Comparison of ENCODE assay signal across 20 cellular contexts in genomic region chr1:70779571-70779970, GRCh38.
DNase-seq lines count a peak whose midpoint lies in the region; ATAC-seq and TF ChIP-seq lines count a peak whose summit lies in the region.
"Had no signal": no experiment of that assay in that cellular context is flagged by ENCODE, and none has a peak within 500 bp of the region (broad histone marks: within the 10 kb centered on the region; RNA-seq: fewer than 3 reads in every experiment).

No MANE protein-coding gene starts in this region.

- no peaks in the 10 kb centered on the region for H3K9me3 Mint-ChIP-seq in activated T-cell treated with anti-CD3 and anti-CD28 coated beads, Interleukin-2, amount 50 U/mL, for 4 hours
- H3K9me3 Mint-ChIP-seq: activated T-helper 1 cell treated with anti-CD3 and anti-CD28 coated beads, Interleukin-12 subunit alpha, Interleukin-12 subunit beta, Interleukin-2, Interleukin-4 antibody, amounts not matched to agents 30 ng/mL and 10 ng/mL and 1 ng/mL, durations not matched to agents 14 hours and 24 hours and 36 hours; memory B cell had no signal

- no peak overlapping the region for H3K4me3 ChIP-seq in AG09309 (ENCODE audit: control insufficient read depth, low read depth, low read length)
- H3K4me3 ChIP-seq: skin epidermis had no signal

- no peak overlapping the region for H3K4me3 Mint-ChIP-seq in activated T-cell treated with anti-CD3 and anti-CD28 coated beads, Interleukin-2, amount 50 U/mL, for 4 hours
- H3K4me3 Mint-ChIP-seq: activated T-helper 1 cell treated with anti-CD3 and anti-CD28 coated beads, Interleukin-12 subunit alpha, Interleukin-12 subunit beta, Interleukin-2, Interleukin-4 antibody, amounts not matched to agents 30 ng/mL and 10 ng/mL and 1 ng/mL, durations not matched to agents 14 hours and 24 hours and 36 hours; memory B cell; stimulated activated naive B cell treated with anti-CD40 and anti-IgM and Interleukin-4, amounts not matched to agents 10 μg/mL and 1 μg/mL and 100 μg/mL, for 72 hours; T-cell had no signal

- no peaks in the 10 kb centered on the region for H3K36me3 Mint-ChIP-seq in activated T-cell treated with anti-CD3 and anti-CD28 coated beads, Interleukin-2, amount 50 U/mL, for 4 hours (ENCODE audit: insufficient read depth)
- H3K36me3 Mint-ChIP-seq: memory B cell; stimulated activated naive B cell treated with anti-CD40 and anti-IgM and Interleukin-4, amounts not matched to agents 10 μg/mL and 1 μg/mL and 100 μg/mL, for 72 hours; T-cell had no signal

- H3K27me3 Mint-ChIP-seq in activated T-cell treated with anti-CD3 and anti-CD28 coated beads, Interleukin-2, amount 50 U/mL, for 4 hours (ENCODE audit: low read depth) = no peaks in the 10 kb centered on the region
- H3K27me3 Mint-ChIP-seq: memory B cell; stimulated activated naive B cell treated with anti-CD40 and anti-IgM and Interleukin-4, amounts not matched to agents 10 μg/mL and 1 μg/mL and 100 μg/mL, for 72 hours; T-cell had no signal

- ATAC-seq in GM18520 (IDR thresholded peaks at IDR 0.05; ENCODE audit: unreplicated experiment) (peak; percentile 52), SK-N-SH treated with all-trans-retinoic acid at 6 μM for 48 hours (peak; percentile 55; the same call in 2 of the 3 replicates)
- ATAC-seq in activated T-cell treated with anti-CD3 and anti-CD28 coated beads, Interleukin-2, amount 50 U/mL, for 4 hours = no peak
- ATAC-seq: stimulated activated naive B cell treated with anti-CD40 and anti-IgM and Interleukin-4, amounts not matched to agents 10 μg/mL and 1 μg/mL and 100 μg/mL, for 72 hours; T-cell had no signal

- H3K4me1 Mint-ChIP-seq in activated T-cell treated with anti-CD3 and anti-CD28 coated beads, Interleukin-2, amount 50 U/mL, for 4 hours (ENCODE audit: low read depth) = no peaks in the 10 kb centered on the region
- H3K4me1 Mint-ChIP-seq: memory B cell; stimulated activated naive B cell treated with anti-CD40 and anti-IgM and Interleukin-4, amounts not matched to agents 10 μg/mL and 1 μg/mL and 100 μg/mL, for 72 hours; T-cell had no signal

- no peak for TF ChIP-seq CTCF in AG09309 (IDR thresholded peaks at IDR 0.05; ENCODE audit: control insufficient read depth, insufficient read depth, low read depth, low read length, missing control alignments)

- DNase-seq in AG09309 (ENCODE audit: low read depth) = peak; percentile 82
- peak; percentile 37 for DNase-seq in hepatic stellate cell (ENCODE audit: low spot score)
- no peak for DNase-seq in mucosa of gallbladder (ENCODE audit: low spot score)
- no peak for DNase-seq in NCI-H524 (lab: John Stamatoyannopoulos, UW)
- DNase-seq in T-helper 9 cell = no peak
- DNase-seq in activated T-cell treated with anti-CD3 and anti-CD28 coated beads, Interleukin-2, amount 50 U/mL, for 4 hours = no peak
- DNase-seq: activated CD4-positive, alpha-beta T cell treated with anti-CD3 and anti-CD28 coated beads for 4 hours; amygdala; glutamatergic neuron; NCI-H2029; NCI-H69; nucleus accumbens; RPMI8226; stimulated activated naive B cell treated with anti-CD40 and anti-IgM and Interleukin-4, amounts not matched to agents 10 μg/mL and 1 μg/mL and 100 μg/mL, for 72 hours; T-cell had no signal

TF ChIP-seq in SK-N-SH treated with all-trans-retinoic acid at 6 μM for 48 hours, 23 proteins besides CTCF, POLR2A, EP300 and RAD21:
- no peak for TF ChIP-seq ZFP3 (CRISPR knock-in tag; IDR thresholded peaks at IDR 0.05)
- TF ChIP-seq ZNF8 (CRISPR knock-in tag; IDR thresholded peaks at IDR 0.05) = no peak
- TF ChIP-seq, protein P1, sequence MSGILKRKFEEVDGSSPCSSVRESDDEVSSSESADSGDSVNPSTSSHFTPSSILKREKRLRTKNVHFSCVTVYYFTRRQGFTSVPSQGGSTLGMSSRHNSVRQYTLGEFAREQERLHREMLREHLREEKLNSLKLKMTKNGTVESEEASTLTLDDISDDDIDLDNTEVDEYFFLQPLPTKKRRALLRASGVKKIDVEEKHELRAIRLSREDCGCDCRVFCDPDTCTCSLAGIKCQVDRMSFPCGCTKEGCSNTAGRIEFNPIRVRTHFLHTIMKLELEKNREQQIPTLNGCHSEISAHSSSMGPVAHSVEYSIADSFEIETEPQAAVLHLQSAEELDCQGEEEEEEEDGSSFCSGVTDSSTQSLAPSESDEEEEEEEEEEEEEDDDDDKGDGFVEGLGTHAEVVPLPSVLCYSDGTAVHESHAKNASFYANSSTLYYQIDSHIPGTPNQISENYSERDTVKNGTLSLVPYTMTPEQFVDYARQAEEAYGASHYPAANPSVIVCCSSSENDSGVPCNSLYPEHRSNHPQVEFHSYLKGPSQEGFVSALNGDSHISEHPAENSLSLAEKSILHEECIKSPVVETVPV (CRISPR knock-in tag; IDR thresholded peaks at IDR 0.05) = no peak
- TF ChIP-seq GLIS3 (CRISPR knock-in tag; IDR thresholded peaks at IDR 0.05) = no peak
- TF ChIP-seq, protein P2, sequence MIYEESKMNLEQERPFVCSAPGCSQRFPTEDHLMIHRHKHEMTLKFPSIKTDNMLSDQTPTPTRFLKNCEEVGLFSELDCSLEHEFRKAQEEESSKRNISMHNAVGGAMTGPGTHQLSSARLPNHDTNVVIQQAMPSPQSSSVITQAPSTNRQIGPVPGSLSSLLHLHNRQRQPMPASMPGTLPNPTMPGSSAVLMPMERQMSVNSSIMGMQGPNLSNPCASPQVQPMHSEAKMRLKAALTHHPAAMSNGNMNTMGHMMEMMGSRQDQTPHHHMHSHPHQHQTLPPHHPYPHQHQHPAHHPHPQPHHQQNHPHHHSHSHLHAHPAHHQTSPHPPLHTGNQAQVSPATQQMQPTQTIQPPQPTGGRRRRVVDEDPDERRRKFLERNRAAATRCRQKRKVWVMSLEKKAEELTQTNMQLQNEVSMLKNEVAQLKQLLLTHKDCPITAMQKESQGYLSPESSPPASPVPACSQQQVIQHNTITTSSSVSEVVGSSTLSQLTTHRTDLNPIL (CRISPR knock-in tag; IDR thresholded peaks at IDR 0.05; ENCODE audit: low read depth) = no peak
- no peak for TF ChIP-seq OSR1 (CRISPR knock-in tag; IDR thresholded peaks at IDR 0.05)
- TF ChIP-seq CSDC2 (CRISPR knock-in tag; IDR thresholded peaks at IDR 0.05) = no peak
- TF ChIP-seq ARNTL (CRISPR knock-in tag; IDR thresholded peaks at IDR 0.05; ENCODE audit: borderline replicate concordance, low read depth) = no peak
- TF ChIP-seq ZFP30 (CRISPR knock-in tag; IDR thresholded peaks at IDR 0.05) = no peak
- no peak for TF ChIP-seq ISL1 (CRISPR knock-in tag; IDR thresholded peaks at IDR 0.05)
- TF ChIP-seq, protein P3, sequence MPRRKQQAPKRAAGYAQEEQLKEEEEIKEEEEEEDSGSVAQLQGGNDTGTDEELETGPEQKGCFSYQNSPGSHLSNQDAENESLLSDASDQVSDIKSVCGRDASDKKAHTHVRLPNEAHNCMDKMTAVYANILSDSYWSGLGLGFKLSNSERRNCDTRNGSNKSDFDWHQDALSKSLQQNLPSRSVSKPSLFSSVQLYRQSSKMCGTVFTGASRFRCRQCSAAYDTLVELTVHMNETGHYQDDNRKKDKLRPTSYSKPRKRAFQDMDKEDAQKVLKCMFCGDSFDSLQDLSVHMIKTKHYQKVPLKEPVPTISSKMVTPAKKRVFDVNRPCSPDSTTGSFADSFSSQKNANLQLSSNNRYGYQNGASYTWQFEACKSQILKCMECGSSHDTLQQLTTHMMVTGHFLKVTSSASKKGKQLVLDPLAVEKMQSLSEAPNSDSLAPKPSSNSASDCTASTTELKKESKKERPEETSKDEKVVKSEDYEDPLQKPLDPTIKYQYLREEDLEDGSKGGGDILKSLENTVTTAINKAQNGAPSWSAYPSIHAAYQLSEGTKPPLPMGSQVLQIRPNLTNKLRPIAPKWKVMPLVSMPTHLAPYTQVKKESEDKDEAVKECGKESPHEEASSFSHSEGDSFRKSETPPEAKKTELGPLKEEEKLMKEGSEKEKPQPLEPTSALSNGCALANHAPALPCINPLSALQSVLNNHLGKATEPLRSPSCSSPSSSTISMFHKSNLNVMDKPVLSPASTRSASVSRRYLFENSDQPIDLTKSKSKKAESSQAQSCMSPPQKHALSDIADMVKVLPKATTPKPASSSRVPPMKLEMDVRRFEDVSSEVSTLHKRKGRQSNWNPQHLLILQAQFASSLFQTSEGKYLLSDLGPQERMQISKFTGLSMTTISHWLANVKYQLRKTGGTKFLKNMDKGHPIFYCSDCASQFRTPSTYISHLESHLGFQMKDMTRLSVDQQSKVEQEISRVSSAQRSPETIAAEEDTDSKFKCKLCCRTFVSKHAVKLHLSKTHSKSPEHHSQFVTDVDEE (CRISPR knock-in tag; IDR thresholded peaks at IDR 0.05) = no peak
- TF ChIP-seq ESRRG (CRISPR knock-in tag; IDR thresholded peaks at IDR 0.05) = no peak
- TF ChIP-seq PATZ1 (CRISPR knock-in tag; IDR thresholded peaks at IDR 0.05; ENCODE audit: borderline replicate concordance) = no peak
- TF ChIP-seq TCF4 (CRISPR knock-in tag; IDR thresholded peaks at IDR 0.05; ENCODE audit: borderline replicate concordance) = no peak
- no peak for TF ChIP-seq PPARA (CRISPR knock-in tag; IDR thresholded peaks at IDR 0.05; ENCODE audit: borderline replicate concordance)
- TF ChIP-seq ZNF70 (CRISPR knock-in tag; IDR thresholded peaks at IDR 0.05) = no peak
- no peak for TF ChIP-seq SNAI2 (CRISPR knock-in tag; IDR thresholded peaks at IDR 0.05)
- no peak for TF ChIP-seq BACH2 (CRISPR knock-in tag; IDR thresholded peaks at IDR 0.05; ENCODE audit: borderline replicate concordance)

Comparison
In these comparisons a context has a peak if more than half of its experiments do, and no peak if none do; other contexts are left out.
1. DNase-seq: peak in AG09309 (single experiment) and hepatic stellate cell (single experiment); none in mucosa of gallbladder (single experiment), NCI-H524 (0 of 2), T-helper 9 cell (single experiment) and activated T-cell treated with anti-CD3 and anti-CD28 coated beads, Interleukin-2, amount 50 U/mL, for 4 hours (single experiment).
2. ATAC-seq: peak in GM18520 (single experiment) and SK-N-SH treated with all-trans-retinoic acid at 6 μM for 48 hours (single experiment); none in activated T-cell treated with anti-CD3 and anti-CD28 coated beads, Interleukin-2, amount 50 U/mL, for 4 hours (0 of 2).